In the genomic region with DNA sequence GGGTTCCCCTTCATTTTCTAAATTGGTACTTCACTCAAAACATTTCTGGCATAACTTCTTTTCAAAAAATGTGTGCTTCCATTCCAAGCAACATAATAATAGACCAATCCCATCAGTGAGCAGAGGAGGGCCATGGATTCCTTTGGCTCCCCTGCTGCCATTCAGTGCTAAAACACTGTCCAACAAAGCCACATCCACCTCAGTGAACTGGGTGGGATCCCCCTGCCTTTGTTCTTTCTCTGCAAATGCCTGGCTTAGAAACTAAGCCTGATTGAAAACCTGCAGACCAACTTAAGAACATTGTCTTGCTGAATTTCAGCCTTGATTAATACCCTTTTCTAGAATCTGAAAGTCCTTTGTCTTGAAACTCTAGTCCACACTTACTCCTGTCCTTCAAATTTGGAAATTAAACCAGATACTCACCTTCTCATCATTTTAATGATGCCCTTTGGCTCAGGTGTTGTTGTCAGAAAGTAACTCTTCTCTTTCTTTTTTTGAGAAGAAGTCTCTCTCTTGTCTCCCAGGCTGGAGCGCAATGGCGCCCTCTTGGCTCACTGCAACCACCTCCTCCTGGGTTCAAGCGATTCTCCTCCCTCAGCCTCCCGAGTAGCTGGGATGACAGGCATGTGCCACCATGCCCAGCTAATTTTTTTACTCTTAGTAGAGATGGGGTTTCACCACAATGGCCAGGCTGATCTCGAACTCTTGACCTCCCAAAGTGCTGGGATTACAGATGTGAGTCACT, we compare ENCODE assay signal across 17 cellular contexts.
DNase-seq lines count a peak whose midpoint lies in the region; ATAC-seq and TF ChIP-seq lines count a peak whose summit lies in the region.
"Had no signal": no experiment of that assay in that cellular context is flagged by ENCODE, and none has a peak within 500 bp of the region (broad histone marks: within the 10 kb centered on the region; RNA-seq: fewer than 3 reads in every experiment).

No MANE protein-coding gene starts in this region.

- intact Hi-C loops in HCT116 (cut with micrococcal nuclease): no loop called here
- intact Hi-C loops in naive thymus-derived CD4-positive, alpha-beta T cell (cut with micrococcal nuclease): no loop called here

- peak overlapping the region; percentile 54 for H3K27ac Mint-ChIP-seq in activated CD4-positive, alpha-beta T cell treated with anti-CD3 and anti-CD28 coated beads, Interleukin-2, amount 10 ng/mL, durations not matched to agents 7 days and 5 days
- peak overlapping the region; percentile 44 for H3K27ac Mint-ChIP-seq in T-helper 17 cell
- peak overlapping the region in 5 of 9 donors; percentile 32 to 70 (median 47) for H3K27ac Mint-ChIP-seq in naive thymus-derived CD4-positive, alpha-beta T cell
- H3K27ac Mint-ChIP-seq: CD4-positive, CD25-positive, alpha-beta regulatory T cell had no signal

- peaks cover 3% of the 10 kb centered on the region for H3K27me3 Mint-ChIP-seq in activated CD4-positive, alpha-beta T cell treated with anti-CD3 and anti-CD28 coated beads, Interleukin-2, amount 10 ng/mL, durations not matched to agents 7 days and 5 days
- no peaks in the 10 kb centered on the region for H3K27me3 Mint-ChIP-seq in T-helper 17 cell
- H3K27me3 Mint-ChIP-seq in naive thymus-derived CD4-positive, alpha-beta T cell: peaks cover 0 to 3% (median 0%) of the 10 kb centered on the region in 5 donors
- H3K27me3 Mint-ChIP-seq: CD4-positive, CD25-positive, alpha-beta regulatory T cell had no signal

- H3K9me3 ChIP-seq in HCT116 (ENCODE audit: control insufficient read depth in 1 of 2, insufficient read depth in 1 of 2, low read depth in 1 of 2, low read length in 2 of 2) (no peaks in the 10 kb centered on the region), T-helper 17 cell (ENCODE audit: control insufficient read depth, low read length, poor library complexity, severe bottlenecking) (no peaks in the 10 kb centered on the region)
- H3K9me3 ChIP-seq in naive thymus-derived CD4-positive, alpha-beta T cell (ENCODE audit: control insufficient read depth in 2 of 3, low read length in 3 of 3): no peaks in the 10 kb centered on the region

- H3K36me3 ChIP-seq in HCT116 (ENCODE audit: control insufficient read depth in 1 of 2, insufficient read depth in 2 of 2, low read length in 2 of 2): no peaks in the 10 kb centered on the region
- H3K36me3 ChIP-seq in naive thymus-derived CD4-positive, alpha-beta T cell (ENCODE audit: control insufficient read depth in 2 of 3, insufficient read depth in 3 of 3, low read length in 3 of 3): no peaks in the 10 kb centered on the region

- no peaks in the 10 kb centered on the region for H3K79me2 ChIP-seq in HCT116 (ENCODE audit: insufficient read depth, low read length)

- H3K27me3 ChIP-seq in HCT116 (ENCODE audit: insufficient read depth, low read length): peaks cover 23% of the 10 kb centered on the region
- no peaks in the 10 kb centered on the region for H3K27me3 ChIP-seq in naive thymus-derived CD4-positive, alpha-beta T cell (ENCODE audit: control insufficient read depth in 2 of 2, insufficient read depth in 2 of 2, low read length in 2 of 2)

- H3K4me1 ChIP-seq in HCT116 (ENCODE audit: control insufficient read depth in 1 of 2, insufficient read depth in 2 of 2, low read length in 2 of 2): no peaks in the 10 kb centered on the region
- peaks cover 0 to 17% of the 10 kb centered on the region in 2 donors for H3K4me1 ChIP-seq in naive thymus-derived CD4-positive, alpha-beta T cell (ENCODE audit: control insufficient read depth in 2 of 2, insufficient read depth in 2 of 2, low read length in 2 of 2)

- peaks cover 48% of the 10 kb centered on the region for H3K36me3 Mint-ChIP-seq in activated CD4-positive, alpha-beta T cell treated with anti-CD3 and anti-CD28 coated beads, Interleukin-2, amount 10 ng/mL, durations not matched to agents 7 days and 5 days (ENCODE audit: low read depth)
- peaks cover 2% of the 10 kb centered on the region for H3K36me3 Mint-ChIP-seq in T-helper 17 cell (ENCODE audit: low read depth)
- peaks cover 0 to 52% (median 0%) of the 10 kb centered on the region in 5 donors for H3K36me3 Mint-ChIP-seq in naive thymus-derived CD4-positive, alpha-beta T cell
- H3K36me3 Mint-ChIP-seq: CD4-positive, CD25-positive, alpha-beta regulatory T cell had no signal

- POLR2A ChIA-PET in activated CD4-positive, alpha-beta T cell treated with anti-CD3 and anti-CD28 coated beads, Interleukin-2, amount 10 ng/mL, durations not matched to agents 7 days and 5 days (lab: Charles Lee): no interaction called here
- POLR2A ChIA-PET in HCT116 (lab: Charles Lee): no interaction called here
- POLR2A ChIA-PET in naive thymus-derived CD4-positive, alpha-beta T cell (lab: Charles Lee): no interaction called here

- no peak overlapping the region for H3K4me2 ChIP-seq in HCT116 (ENCODE audit: low read length)

- TF ChIP-seq RAD21 in HCT116 (IDR thresholded peaks at IDR 0.05; ENCODE audit: low read depth): peak; percentile 12; the same call in 1 of the 2 replicates

- H3K4me3 Mint-ChIP-seq in activated CD4-positive, alpha-beta T cell treated with anti-CD3 and anti-CD28 coated beads, Interleukin-2, amount 10 ng/mL, durations not matched to agents 7 days and 5 days: no peak overlapping the region
- H3K4me3 Mint-ChIP-seq in T-helper 17 cell: peak overlapping the region; percentile 22
- H3K4me3 Mint-ChIP-seq in naive thymus-derived CD4-positive, alpha-beta T cell: peak overlapping the region in 4 of 10 donors; percentile 5 to 54 (median 19)
- H3K4me3 Mint-ChIP-seq: CD4-positive, CD25-positive, alpha-beta regulatory T cell had no signal

- no peak for ATAC-seq in HCT116
- no peak for ATAC-seq in T-helper 17 cell
- no peak for ATAC-seq in naive thymus-derived CD4-positive, alpha-beta T cell
- ATAC-seq in GM19035 (IDR thresholded peaks at IDR 0.05; ENCODE audit: unreplicated experiment): no peak
- ATAC-seq: K562 had no signal

- no peak overlapping the region for H2AFZ ChIP-seq in HCT116 (ENCODE audit: low read depth, low read length, poor library complexity, severe bottlenecking)

- H4K20me1 ChIP-seq in HCT116 (ENCODE audit: insufficient read depth): no peaks in the 10 kb centered on the region

- H3K27ac ChIP-seq in HCT116 (ENCODE audit: low read depth, low read length): no peak overlapping the region
- H3K27ac ChIP-seq in naive thymus-derived CD4-positive, alpha-beta T cell (ENCODE audit: low read depth, low read length): no peak overlapping the region
- H3K27ac ChIP-seq: HL-60 had no signal

- TF ChIP-seq CTCF in HCT116 (IDR thresholded peaks at IDR 0.05 in 2 of 3, conservative IDR thresholded peaks at IDR 0.05 in 1 of 3; ENCODE audit: borderline replicate concordance in 1 of 3, insufficient read depth in 1 of 3, low read depth in 2 of 3, low read length in 2 of 3): 0 out of 6 replicates have a peak, but pooled peaks of 2 of the 3 experiments have one; percentile 10 to 14

- H3K9me3 Mint-ChIP-seq in activated CD4-positive, alpha-beta T cell treated with anti-CD3 and anti-CD28 coated beads, Interleukin-2, amount 10 ng/mL, durations not matched to agents 7 days and 5 days: peaks cover 15% of the 10 kb centered on the region
- H3K9me3 Mint-ChIP-seq in naive thymus-derived CD4-positive, alpha-beta T cell: peaks cover 0 to 5% (median 0%) of the 10 kb centered on the region in 11 donors
- H3K9me3 Mint-ChIP-seq: CD4-positive, CD25-positive, alpha-beta regulatory T cell had no signal

- no peak overlapping the region for H3K4me3 ChIP-seq in HCT116 (replicated peaks in 1 of 2; ENCODE audit: low read depth in 1 of 2, low read length in 2 of 2)
- H3K4me3 ChIP-seq in naive thymus-derived CD4-positive, alpha-beta T cell (ENCODE audit: low read length): no peak overlapping the region
- H3K4me3 ChIP-seq: K562 had no signal

- no peak overlapping the region for H3K9ac ChIP-seq in HCT116 (ENCODE audit: low read length)

- peaks cover 91% of the 10 kb centered on the region for H3K4me1 Mint-ChIP-seq in activated CD4-positive, alpha-beta T cell treated with anti-CD3 and anti-CD28 coated beads, Interleukin-2, amount 10 ng/mL, durations not matched to agents 7 days and 5 days
- peaks cover 18% of the 10 kb centered on the region for H3K4me1 Mint-ChIP-seq in T-helper 17 cell
- peaks cover 21 to 87% (median 48%) of the 10 kb centered on the region in 7 donors for H3K4me1 Mint-ChIP-seq in naive thymus-derived CD4-positive, alpha-beta T cell
- H3K4me1 Mint-ChIP-seq: CD4-positive, CD25-positive, alpha-beta regulatory T cell had no signal

- RAD21 ChIA-PET in HCT116 (lab: Charles Lee; ENCODE audit: low non-redundant PET in 1 of 2, low total read pairs in 2 of 2, uncharacterized antibody in 2 of 2, unreplicated experiment in 2 of 2): no interaction called here

- no peak for TF ChIP-seq POLR2A in HCT116 (IDR thresholded peaks at IDR 0.05; ENCODE audit: borderline replicate concordance, extremely low read depth, insufficient read depth, insufficient read length)

- no peak for DNase-seq in activated CD4-positive, alpha-beta T cell treated with anti-CD3 and anti-CD28 coated beads, Interleukin-2, amount 10 ng/mL, durations not matched to agents 7 days and 5 days
- DNase-seq in activated CD4-positive, alpha-beta T cell treated with anti-CD3 and anti-CD28 coated beads for 1 hour: no peak
- DNase-seq in HCT116 (ENCODE audit: low read depth, low spot score): no peak
- DNase-seq in T-helper 17 cell: no peak
- no peak for DNase-seq in naive thymus-derived CD4-positive, alpha-beta T cell
- DNase-seq in NCI-H748 treated with DMSO at 0.1 percent for 48 hours (lab: John Stamatoyannopoulos, UW): no peak
- DNase-seq in NOMO-1 (lab: John Stamatoyannopoulos, UW; ENCODE audit: unreplicated experiment in 2 of 2): no peak
- DNase-seq: 8988T; AML-193; CD4-positive, CD25-positive, alpha-beta regulatory T cell; NCI-H1105; NCI-H187; NCI-H82; RPMI8226 had no signal

- CTCF ChIA-PET in activated CD4-positive, alpha-beta T cell treated with anti-CD3 and anti-CD28 coated beads, Interleukin-2, amount 10 ng/mL, durations not matched to agents 7 days and 5 days (lab: Charles Lee): no interaction called here
- CTCF ChIA-PET in HCT116 (lab: Charles Lee): no interaction called here
- CTCF ChIA-PET in naive thymus-derived CD4-positive, alpha-beta T cell (lab: Charles Lee): no interaction called here

- H3K9me2 ChIP-seq in HCT116 (ENCODE audit: insufficient read depth): no peaks in the 10 kb centered on the region

- no TSS peak for BruUV-seq in HCT116 (replicated peaks; lab: Mats Ljungman, UMichigan)

TF ChIP-seq in HCT116, 20 proteins besides CTCF, POLR2A, EP300 and RAD21 (continues in another document):
- TF ChIP-seq EZH2 (IDR thresholded peaks at IDR 0.05): no peak
